Comparison of ENCODE assay signal across 1 cellular context in the genomic region with DNA sequence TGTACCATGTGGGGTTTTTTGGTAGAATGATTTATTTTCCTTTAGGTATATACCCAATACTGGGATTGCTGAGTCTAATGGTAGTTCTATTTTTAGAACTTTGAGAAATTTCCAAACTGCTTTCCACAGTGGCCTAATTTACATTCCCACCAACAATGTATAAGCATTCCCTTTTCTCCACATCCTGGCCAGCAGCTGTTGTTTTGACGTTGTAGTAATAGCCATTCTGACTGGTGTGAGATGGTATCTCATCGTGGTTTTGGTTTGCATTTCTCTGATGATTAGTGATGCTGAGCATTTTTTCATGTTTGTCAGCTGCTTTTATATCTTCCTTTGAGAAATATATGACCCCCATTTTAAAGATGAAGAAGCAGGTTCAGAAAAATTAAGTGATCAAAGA.
TF ChIP-seq lines count a peak whose summit lies in the region.

No MANE protein-coding gene starts in this region.

TF ChIP-seq in SK-N-SH, 30 proteins besides CTCF, POLR2A, EP300 and RAD21 (continued from another document):
- TF ChIP-seq, protein P1, sequence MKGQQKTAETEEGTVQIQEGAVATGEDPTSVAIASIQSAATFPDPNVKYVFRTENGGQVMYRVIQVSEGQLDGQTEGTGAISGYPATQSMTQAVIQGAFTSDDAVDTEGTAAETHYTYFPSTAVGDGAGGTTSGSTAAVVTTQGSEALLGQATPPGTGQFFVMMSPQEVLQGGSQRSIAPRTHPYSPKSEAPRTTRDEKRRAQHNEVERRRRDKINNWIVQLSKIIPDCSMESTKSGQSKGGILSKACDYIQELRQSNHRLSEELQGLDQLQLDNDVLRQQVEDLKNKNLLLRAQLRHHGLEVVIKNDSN (IDR thresholded peaks at IDR 0.05; ENCODE audit: borderline replicate concordance, low read depth), result no peak
- no peak for TF ChIP-seq SIN3A (IDR thresholded peaks at IDR 0.05; ENCODE audit: borderline replicate concordance, low read depth, low read length)
- no peak for TF ChIP-seq NRF1 (IDR thresholded peaks at IDR 0.05; ENCODE audit: low read depth, low read length)
- TF ChIP-seq TEAD4 (IDR thresholded peaks at IDR 0.05; ENCODE audit: borderline replicate concordance, insufficient read depth), result peak; percentile 67; the same call in 1 of the 2 replicates
- TF ChIP-seq, protein P2, sequence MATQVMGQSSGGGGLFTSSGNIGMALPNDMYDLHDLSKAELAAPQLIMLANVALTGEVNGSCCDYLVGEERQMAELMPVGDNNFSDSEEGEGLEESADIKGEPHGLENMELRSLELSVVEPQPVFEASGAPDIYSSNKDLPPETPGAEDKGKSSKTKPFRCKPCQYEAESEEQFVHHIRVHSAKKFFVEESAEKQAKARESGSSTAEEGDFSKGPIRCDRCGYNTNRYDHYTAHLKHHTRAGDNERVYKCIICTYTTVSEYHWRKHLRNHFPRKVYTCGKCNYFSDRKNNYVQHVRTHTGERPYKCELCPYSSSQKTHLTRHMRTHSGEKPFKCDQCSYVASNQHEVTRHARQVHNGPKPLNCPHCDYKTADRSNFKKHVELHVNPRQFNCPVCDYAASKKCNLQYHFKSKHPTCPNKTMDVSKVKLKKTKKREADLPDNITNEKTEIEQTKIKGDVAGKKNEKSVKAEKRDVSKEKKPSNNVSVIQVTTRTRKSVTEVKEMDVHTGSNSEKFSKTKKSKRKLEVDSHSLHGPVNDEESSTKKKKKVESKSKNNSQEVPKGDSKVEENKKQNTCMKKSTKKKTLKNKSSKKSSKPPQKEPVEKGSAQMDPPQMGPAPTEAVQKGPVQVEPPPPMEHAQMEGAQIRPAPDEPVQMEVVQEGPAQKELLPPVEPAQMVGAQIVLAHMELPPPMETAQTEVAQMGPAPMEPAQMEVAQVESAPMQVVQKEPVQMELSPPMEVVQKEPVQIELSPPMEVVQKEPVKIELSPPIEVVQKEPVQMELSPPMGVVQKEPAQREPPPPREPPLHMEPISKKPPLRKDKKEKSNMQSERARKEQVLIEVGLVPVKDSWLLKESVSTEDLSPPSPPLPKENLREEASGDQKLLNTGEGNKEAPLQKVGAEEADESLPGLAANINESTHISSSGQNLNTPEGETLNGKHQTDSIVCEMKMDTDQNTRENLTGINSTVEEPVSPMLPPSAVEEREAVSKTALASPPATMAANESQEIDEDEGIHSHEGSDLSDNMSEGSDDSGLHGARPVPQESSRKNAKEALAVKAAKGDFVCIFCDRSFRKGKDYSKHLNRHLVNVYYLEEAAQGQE (IDR thresholded peaks at IDR 0.05; ENCODE audit: low read depth, low read length), result 0 out of 2 replicates have a peak, but pooled peaks have one; percentile 10
- no peak for TF ChIP-seq YY1 (IDR thresholded peaks at IDR 0.05; ENCODE audit: low read depth)
- TF ChIP-seq, protein P3, sequence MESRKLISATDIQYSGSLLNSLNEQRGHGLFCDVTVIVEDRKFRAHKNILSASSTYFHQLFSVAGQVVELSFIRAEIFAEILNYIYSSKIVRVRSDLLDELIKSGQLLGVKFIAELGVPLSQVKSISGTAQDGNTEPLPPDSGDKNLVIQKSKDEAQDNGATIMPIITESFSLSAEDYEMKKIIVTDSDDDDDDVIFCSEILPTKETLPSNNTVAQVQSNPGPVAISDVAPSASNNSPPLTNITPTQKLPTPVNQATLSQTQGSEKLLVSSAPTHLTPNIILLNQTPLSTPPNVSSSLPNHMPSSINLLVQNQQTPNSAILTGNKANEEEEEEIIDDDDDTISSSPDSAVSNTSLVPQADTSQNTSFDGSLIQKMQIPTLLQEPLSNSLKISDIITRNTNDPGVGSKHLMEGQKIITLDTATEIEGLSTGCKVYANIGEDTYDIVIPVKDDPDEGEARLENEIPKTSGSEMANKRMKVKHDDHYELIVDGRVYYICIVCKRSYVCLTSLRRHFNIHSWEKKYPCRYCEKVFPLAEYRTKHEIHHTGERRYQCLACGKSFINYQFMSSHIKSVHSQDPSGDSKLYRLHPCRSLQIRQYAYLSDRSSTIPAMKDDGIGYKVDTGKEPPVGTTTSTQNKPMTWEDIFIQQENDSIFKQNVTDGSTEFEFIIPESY (IDR thresholded peaks at IDR 0.05; ENCODE audit: borderline replicate concordance, low read depth), result no peak
- no peak for TF ChIP-seq RCOR1 (IDR thresholded peaks at IDR 0.05; ENCODE audit: low read length)
- TF ChIP-seq FOXJ3 (CRISPR knock-in tag; IDR thresholded peaks at IDR 0.05), result no peak
- no peak for TF ChIP-seq CHD2 (IDR thresholded peaks at IDR 0.05; ENCODE audit: low read length, partially characterized antibody)
- peak; percentile 45; the same call in 1 of the 2 replicates for TF ChIP-seq FOSL2 (IDR thresholded peaks at IDR 0.05; ENCODE audit: borderline replicate concordance, low read depth)
- no peak for TF ChIP-seq ELF1 (IDR thresholded peaks at IDR 0.05)
- TF ChIP-seq TAF1 (IDR thresholded peaks at IDR 0.05; ENCODE audit: borderline replicate concordance, low read depth, low read length), result no peak
- TF ChIP-seq GATA2 (CRISPR knock-in tag; IDR thresholded peaks at IDR 0.05), result no peak
- peak; percentile 57; the same call in 1 of the 2 replicates for TF ChIP-seq NFIC (IDR thresholded peaks at IDR 0.05; ENCODE audit: borderline replicate concordance)
- no peak for TF ChIP-seq EZH2phosphoT487 (IDR thresholded peaks at IDR 0.05; ENCODE audit: borderline replicate concordance, low read depth)
